In genomic region chr7:151233111-151233701, GRCh38 we compare ENCODE assay signal across 8 cellular contexts. TPM values are rescaled to one million over a fixed set of nuclear protein-coding genes. Genes with fewer than 3 reads are reported as not detected.
A peak's percentile ranks its signal among the peaks of the same experiment; 100 is the strongest.
DNase-seq lines count a peak whose midpoint lies in the region; TF ChIP-seq lines count a peak whose summit lies in the region.

No MANE protein-coding gene starts in this region.

- 5 to 11% (median 6%) methylated on average over 15 to 21 of the region's 21 CpGs for WGBS in stomach, 5 donors

- H3K4me3 Mint-ChIP-seq in nephron = peak overlapping the region; percentile 98 to 99 (median 99)

- peak overlapping the region; percentile 70 for H3K27ac ChIP-seq in epithelial cell of prostate
- peak overlapping the region; percentile 86 to 94 (median 89) for H3K27ac ChIP-seq in stomach

- TF ChIP-seq CTCF in nephron (IDR thresholded peaks at IDR 0.05; ENCODE audit: unreplicated experiment in 3 of 3) (no peak), stomach (IDR thresholded peaks at IDR 0.05) (no peak)

- H3K4me1 ChIP-seq in ES-I3 (ENCODE audit: insufficient read depth, low read length) (no peaks in the 10 kb centered on the region; the same call in 1 of the 2 replicates), stomach (peaks cover 14 to 49% (median 36%) of the 10 kb centered on the region in 4 donors)

- H3K36me3 ChIP-seq in ES-I3 (ENCODE audit: insufficient read depth, low read length) (peaks cover 8% of the 10 kb centered on the region), stomach (peaks cover 19 to 38% (median 36%) of the 10 kb centered on the region in 4 donors)

- TF ChIP-seq POLR2A in stomach (IDR thresholded peaks at IDR 0.05) = no peak

- H3K27me3 ChIP-seq in stomach = no peaks in the 10 kb centered on the region

- H3K4me1 Mint-ChIP-seq in nephron = peaks cover 21% of the 10 kb centered on the region

- no peaks in the 10 kb centered on the region for H3K9me3 Mint-ChIP-seq in nephron

- H3K9ac ChIP-seq in ES-I3 (ENCODE audit: low read depth, low read length) = peak overlapping the region; percentile 84

- H3K27ac Mint-ChIP-seq in nephron = peak overlapping the region; percentile 79 to 89 (median 86)

- no peaks in the 10 kb centered on the region for H3K27me3 Mint-ChIP-seq in nephron (ENCODE audit: low read depth)

- H3K4me3 ChIP-seq in stomach = peak overlapping the region; percentile 85 to 97 (median 96)

- DNase-seq in HCEC 1CT (peak; percentile 77), NCI-H69 (lab: John Stamatoyannopoulos, UW) (peak; percentile 46), epithelial cell of prostate (ENCODE audit: low read depth, low spot score) (peak; percentile 40), stomach (peak; percentile 52), iPS-NIHi7 (ENCODE audit: extremely low spot score) (no peak)
- peak; percentile 69 for DNase-seq in activated CD8-positive, alpha-beta memory T cell treated with anti-CD3 and anti-CD28 coated beads, Interleukin-2, amount 50 U/mL, for 24 hours (ENCODE audit: extremely low read depth)

- H3K9me3 ChIP-seq in ES-I3 (ENCODE audit: control insufficient read depth, insufficient read depth, low read length) (no peaks in the 10 kb centered on the region), stomach (no peaks in the 10 kb centered on the region)

- peaks cover 4% of the 10 kb centered on the region for H3K36me3 Mint-ChIP-seq in nephron (ENCODE audit: low read depth)

- intact Hi-C loops in stomach (cut with DNase I; ENCODE audit: low total_unique reads) = no loop called here

- no peak for TF ChIP-seq EP300 in stomach (IDR thresholded peaks at IDR 0.05)

RNA-seq across cellular contexts. Expression of gene CHPF2, which starts 0.9 kb away (rescaled TPM):
- total RNA-seq in stomach = 100 to 1,000 TPM in 1 of 5 donors, 10 to 100 TPM in 4; 12.8 to 100 (median 66.9) TPM
- polyA plus RNA-seq in stomach = 10 to 100 TPM in 2 of 3 donors, 1 to 10 TPM in 1; 5.8 to 15.5 (median 13.8) TPM

RNA-seq across cellular contexts. Expression of gene ABCF2, which starts 6.2 kb away (rescaled TPM):
- total RNA-seq in stomach = 10 to 100 TPM in 3 of 5 donors, 1 to 10 TPM in 2; 5.2 to 28.0 (median 13.4) TPM
- 10 to 100 TPM; 14.3 to 16.3 (median 16.1) TPM for polyA plus RNA-seq in stomach

RNA-seq across cellular contexts. Expression of gene SMARCD3, which starts 15.3 kb away (rescaled TPM):
- total RNA-seq in stomach = 100 to 1,000 TPM in 1 of 5 donors, 10 to 100 TPM in 4; 11.6 to 105 (median 22.5) TPM
- 10 to 100 TPM; 27.4 to 43.5 (median 38.6) TPM for polyA plus RNA-seq in stomach

RNA-seq across cellular contexts. Expression of gene H2BK1, which starts 22.9 kb away (rescaled TPM):
- not detected for total RNA-seq in stomach
- not detected for polyA plus RNA-seq in stomach

RNA-seq across cellular contexts. Expression of gene ASB10, which starts 46.2 kb away (rescaled TPM):
- total RNA-seq in stomach = not detected
- under 1 TPM in 1 of 3 donors, not detected in 2; 0.05 TPM for polyA plus RNA-seq in stomach
